Comparison of ENCODE assay signal across 16 cellular contexts in genomic region chr2:47089083-47089464, GRCh38.
DNase-seq lines count a peak whose midpoint lies in the region; ATAC-seq and TF ChIP-seq lines count a peak whose summit lies in the region.
"Had no signal": no experiment of that assay in that cellular context is flagged by ENCODE, and none has a peak within 500 bp of the region (broad histone marks: within the 10 kb centered on the region; RNA-seq: fewer than 3 reads in every experiment).

No MANE protein-coding gene starts in this region.

- H3K79me2 ChIP-seq in smooth muscle cell (ENCODE audit: low read depth): no peaks in the 10 kb centered on the region

- peak overlapping the region; percentile 79 for H3K27ac ChIP-seq in left ventricle myocardium inferior (replicated peaks)
- peak overlapping the region; percentile 60 for H3K27ac ChIP-seq in smooth muscle cell (ENCODE audit: low read depth)
- H3K27ac ChIP-seq in WERI-Rb-1: no peak overlapping the region

- H3K4me3 Mint-ChIP-seq in naive thymus-derived CD8-positive, alpha-beta T cell: no peak overlapping the region
- H3K4me3 Mint-ChIP-seq: natural killer cell treated with Interleukin-12 subunit alpha and Interleukin-12 subunit beta and Interleukin-15 and Interleukin-18, amount 100 ng/mL, for 72 hours had no signal

- DNase-seq in HT1080 (ENCODE audit: low read depth) (peak; percentile 70), astrocyte of the hippocampus (ENCODE audit: low read depth, low spot score) (peak; percentile 62), left ventricle myocardium inferior (no peak), smooth muscle cell (lab: John Stamatoyannopoulos, UW; ENCODE audit: unreplicated experiment) (no peak), T-helper 2 cell (no peak), WERI-Rb-1 (no peak), CD1c-positive myeloid dendritic cell (ENCODE audit: extremely low spot score) (no peak)
- no peak for DNase-seq in naive thymus-derived CD8-positive, alpha-beta T cell
- DNase-seq: activated T-cell treated with anti-CD3 and anti-CD28 coated beads, Interleukin-2, amount 50 U/mL, for 48 hours; DMS79 treated with DMSO at 0.1 percent for 48 hours; GOT3; hippocampal formation; NCI-H1092 treated with DMSO at 0.1 percent for 48 hours; NK-92 treated with Interleukin-12 subunit alpha and Interleukin-12 subunit beta, amount 100 ng/mL, for 24 hours; stimulated activated naive CD4-positive, alpha-beta T cell had no signal

- no peak overlapping the region for H3K9ac ChIP-seq in smooth muscle cell (ENCODE audit: low read depth)

- WGBS in smooth muscle cell (ENCODE audit: low lambda C conversion rate): 21% methylated on average over 6 of the region's 6 CpGs

- POLR2A ChIA-PET in naive thymus-derived CD8-positive, alpha-beta T cell (lab: Charles Lee): no interaction called here

- no peak overlapping the region for H2AFZ ChIP-seq in smooth muscle cell (ENCODE audit: low read depth)

- no peak for TF ChIP-seq CTCF in left ventricle myocardium inferior (IDR thresholded peaks at IDR 0.05; ENCODE audit: borderline replicate concordance)
- no peak for TF ChIP-seq CTCF in smooth muscle cell (IDR thresholded peaks at IDR 0.05; ENCODE audit: borderline replicate concordance, insufficient read depth, poor library complexity, severe bottlenecking)
- no peak for TF ChIP-seq CTCF in WERI-Rb-1 (IDR thresholded peaks at IDR 0.05; ENCODE audit: low read depth, low read length)

- peak overlapping the region; percentile 54 for H3K4me2 ChIP-seq in smooth muscle cell

- no peaks in the 10 kb centered on the region for H3K9me3 Mint-ChIP-seq in naive thymus-derived CD8-positive, alpha-beta T cell
- H3K9me3 Mint-ChIP-seq: natural killer cell treated with Interleukin-12 subunit alpha and Interleukin-12 subunit beta and Interleukin-15 and Interleukin-18, amount 100 ng/mL, for 72 hours had no signal

- no peak for ATAC-seq in naive thymus-derived CD8-positive, alpha-beta T cell
- ATAC-seq: natural killer cell treated with Interleukin-12 subunit alpha and Interleukin-12 subunit beta and Interleukin-15 and Interleukin-18, amount 100 ng/mL, for 72 hours had no signal

- H3K4me1 ChIP-seq in left ventricle myocardium inferior (peaks cover 69% of the 10 kb centered on the region), smooth muscle cell (ENCODE audit: low read depth) (peaks cover 7% of the 10 kb centered on the region)

- H3K27me3 ChIP-seq in left ventricle myocardium inferior (ENCODE audit: low read depth): no peaks in the 10 kb centered on the region
- H3K27me3 ChIP-seq in smooth muscle cell (ENCODE audit: low read depth): no peaks in the 10 kb centered on the region
- no peaks in the 10 kb centered on the region for H3K27me3 ChIP-seq in WERI-Rb-1 (ENCODE audit: insufficient read depth, low read depth, severe bottlenecking)

- H3K4me3 ChIP-seq in left ventricle myocardium inferior (no peak overlapping the region), smooth muscle cell (no peak overlapping the region), WERI-Rb-1 (ENCODE audit: low read depth, low read length) (no peak overlapping the region)

- no peaks in the 10 kb centered on the region for H3K36me3 ChIP-seq in left ventricle myocardium inferior
- no peaks in the 10 kb centered on the region for H3K36me3 ChIP-seq in smooth muscle cell (ENCODE audit: low read depth)
- no peaks in the 10 kb centered on the region for H3K36me3 ChIP-seq in WERI-Rb-1

- H3F3A ChIP-seq in smooth muscle cell (ENCODE audit: low read depth): peaks cover 13% of the 10 kb centered on the region

- H3K4me1 Mint-ChIP-seq in naive thymus-derived CD8-positive, alpha-beta T cell: peaks cover 0 to 23% (median 2%) of the 10 kb centered on the region in 4 donors

- peak overlapping the region in 1 of 10 donors; percentile 51 for H3K27ac Mint-ChIP-seq in naive thymus-derived CD8-positive, alpha-beta T cell
- H3K27ac Mint-ChIP-seq: natural killer cell treated with Interleukin-12 subunit alpha and Interleukin-12 subunit beta and Interleukin-15 and Interleukin-18, amount 100 ng/mL, for 72 hours had no signal

- H4K20me1 ChIP-seq in smooth muscle cell (ENCODE audit: low read depth): no peaks in the 10 kb centered on the region

- no peaks in the 10 kb centered on the region for H3K9me3 ChIP-seq in left ventricle myocardium inferior (replicated peaks)
- H3K9me3 ChIP-seq in smooth muscle cell (replicated peaks; ENCODE audit: low read depth): no peaks in the 10 kb centered on the region
- no peaks in the 10 kb centered on the region for H3K9me3 ChIP-seq in WERI-Rb-1 (ENCODE audit: severe bottlenecking)

- peaks cover 0 to 6% (median 0%) of the 10 kb centered on the region in 5 donors for H3K27me3 Mint-ChIP-seq in naive thymus-derived CD8-positive, alpha-beta T cell

- no peaks in the 10 kb centered on the region for H3K36me3 Mint-ChIP-seq in naive thymus-derived CD8-positive, alpha-beta T cell
- H3K36me3 Mint-ChIP-seq: natural killer cell treated with Interleukin-12 subunit alpha and Interleukin-12 subunit beta and Interleukin-15 and Interleukin-18, amount 100 ng/mL, for 72 hours had no signal

- intact Hi-C loops in left ventricle myocardium inferior (cut with micrococcal nuclease): no loop called here

Comparison
In these comparisons a context has a peak if more than half of its experiments do, and no peak if none do; other contexts are left out.
1. DNase-seq: peak in HT1080 (single experiment) and astrocyte of the hippocampus (single experiment); none in left ventricle myocardium inferior (single experiment), smooth muscle cell (single experiment), T-helper 2 cell (0 of 5), naive thymus-derived CD8-positive, alpha-beta T cell (0 of 10), WERI-Rb-1 (single experiment) and CD1c-positive myeloid dendritic cell (single experiment).